In genomic region chr6:33082702-33083101, GRCh38 we compare ENCODE assay signal across 8 cellular contexts. TPM values are rescaled to one million over a fixed set of nuclear protein-coding genes. Genes with fewer than 3 reads are reported as not detected.
DNase-seq lines count a peak whose midpoint lies in the region; ATAC-seq and TF ChIP-seq lines count a peak whose summit lies in the region.

No MANE protein-coding gene starts in this region.

- ATAC-seq in gastrocnemius medialis (peak in 1 of 2 donors; percentile 66), HG03521 (IDR thresholded peaks at IDR 0.05; ENCODE audit: unreplicated experiment) (no peak)

- no peak overlapping the region for H3K9ac ChIP-seq in SK-N-SH

- POLR2A ChIA-PET in AG04449 (lab: Yijun Ruan, JAX): no interaction called here
- POLR2A ChIA-PET in SK-N-SH (lab: Yijun Ruan, JAX): no interaction called here

- 0% methylated on average over 2 of the region's 2 CpGs for WGBS in SK-N-SH (ENCODE audit: low lambda C conversion rate)

- TF ChIP-seq RAD21 in SK-N-SH (IDR thresholded peaks at IDR 0.05; ENCODE audit: low read length): peak; percentile 14; the same call in 1 of the 2 replicates

- H3K27me3 ChIP-seq in SK-N-SH (ENCODE audit: insufficient read depth) (peaks cover 85% of the 10 kb centered on the region), gastrocnemius medialis (peaks cover 2 to 14% (median 6%) of the 10 kb centered on the region in 3 donors)

- no peaks in the 10 kb centered on the region for H3K9me2 ChIP-seq in SK-N-SH

- intact Hi-C loops in gastrocnemius medialis (cut with DNase I; ENCODE audit: low total_unique reads): no loop called here

- no peak overlapping the region for H3K4me3 ChIP-seq in AG04449 (ENCODE audit: low read depth, low read length)
- no peak overlapping the region for H3K4me3 ChIP-seq in SK-N-SH (ENCODE audit: low read depth in 2 of 2, low read length in 1 of 2)
- no peak overlapping the region for H3K4me3 ChIP-seq in gastrocnemius medialis

- no peak overlapping the region for H3K4me2 ChIP-seq in SK-N-SH

- no peaks in the 10 kb centered on the region for H3K79me2 ChIP-seq in SK-N-SH (ENCODE audit: insufficient read depth)

- no peak for TF ChIP-seq EP300 in SK-N-SH (IDR thresholded peaks at IDR 0.05; ENCODE audit: borderline replicate concordance in 1 of 2, low read depth in 1 of 2, low read length in 1 of 2)

- TF ChIP-seq CTCF in AG04449 (IDR thresholded peaks at IDR 0.05; ENCODE audit: insufficient read depth, low read length, missing control alignments): peak; percentile 58
- peak; percentile 54 for TF ChIP-seq CTCF in GM13977 (IDR thresholded peaks at IDR 0.05; ENCODE audit: extremely low read depth, insufficient read depth, missing control alignments)
- TF ChIP-seq CTCF in SK-N-SH (IDR thresholded peaks at IDR 0.05): peak; percentile 37
- peak in 4 of 5 experiments; percentile 18 to 72 (median 54) for TF ChIP-seq CTCF in gastrocnemius medialis (IDR thresholded peaks at IDR 0.05 in 4 of 5, conservative IDR thresholded peaks at IDR 0.05 in 1 of 5)

- H3K27ac ChIP-seq in SK-N-SH (ENCODE audit: low read depth in 2 of 2, low read length in 1 of 2): no peak overlapping the region
- H3K27ac ChIP-seq in gastrocnemius medialis: no peak overlapping the region

- no peaks in the 10 kb centered on the region for H3F3A ChIP-seq in SK-N-SH (replicated peaks; ENCODE audit: insufficient read depth)

- no peak for TF ChIP-seq POLR2A in gastrocnemius medialis (IDR thresholded peaks at IDR 0.05)

- no peaks in the 10 kb centered on the region for H4K20me1 ChIP-seq in SK-N-SH (ENCODE audit: insufficient read depth)

- H3K4me1 ChIP-seq in SK-N-SH (ENCODE audit: control insufficient read depth in 1 of 2, insufficient read depth in 2 of 2, low read depth in 1 of 2, low read length in 1 of 2) (no peaks in the 10 kb centered on the region; a peak in 1 of 4 replicates), gastrocnemius medialis (peaks cover 0 to 5% of the 10 kb centered on the region in 2 donors)

- DNase-seq in AG04449 (ENCODE audit: low read depth, low spot score) (no peak), GM13977 (ENCODE audit: low spot score) (peak; percentile 55), SK-N-SH (peak; percentile 27), fibroblast of gingiva (ENCODE audit: low read depth) (peak; percentile 30), gastrocnemius medialis (no peak), T-helper 9 cell (no peak), DMS79 treated with DMSO at 0.1 percent for 48 hours (lab: John Stamatoyannopoulos, UW) (no peak)

- CTCF ChIA-PET in AG04449 (lab: Yijun Ruan, JAX) (interaction anchor here (0.6 to 7.5 kb wide), 16 partner anchors 8 to 149 kb away, joined by 3 to 61 read pairs (median 3); partner anchors contain the start of gene HLA-DPA1), SK-N-SH (lab: Yijun Ruan, JAX) (interaction anchor here (0.8 to 1.8 kb wide), 3 partner anchors 67 to 214 kb away, joined by 3 to 4 read pairs (median 3); no protein-coding TSS in a partner anchor)

- no peak overlapping the region for H2AFZ ChIP-seq in SK-N-SH (ENCODE audit: low read depth)

- H3K9me3 ChIP-seq in SK-N-SH (no peaks in the 10 kb centered on the region), gastrocnemius medialis (no peaks in the 10 kb centered on the region)

- in situ Hi-C loops in GM13977 (cut with MboI; ENCODE audit: low pct_unique_long_range_greater_than_20kb, low sequenced_read_pairs, unreplicated experiment) (no loop called here), gastrocnemius medialis (cut with MboI; ENCODE audit: low sequenced_read_pairs in 4 of 4) (loop anchor here in 2 of 4 donors (5.0 to 10.0 kb wide), 2 partner anchors 65 to 68 kb away; no protein-coding TSS in a partner anchor)

- no peaks in the 10 kb centered on the region for H3K36me3 ChIP-seq in SK-N-SH (replicated peaks in 1 of 2; ENCODE audit: control insufficient read depth in 1 of 2, insufficient read depth in 2 of 2, low read length in 1 of 2)
- no peaks in the 10 kb centered on the region for H3K36me3 ChIP-seq in gastrocnemius medialis

TF ChIP-seq in SK-N-SH, 30 proteins besides CTCF, POLR2A, EP300 and RAD21:
- TF ChIP-seq RFX5 (IDR thresholded peaks at IDR 0.05; ENCODE audit: low read length) (no peak), SMC3 (IDR thresholded peaks at IDR 0.05; ENCODE audit: low read depth, low read length) (no peak), REST (IDR thresholded peaks at IDR 0.05; ENCODE audit: low read depth, low read length) (no peak), RXRA (IDR thresholded peaks at IDR 0.05; ENCODE audit: borderline replicate concordance, low read depth) (no peak), YY1 (IDR thresholded peaks at IDR 0.05; ENCODE audit: low read depth) (no peak), FOSL2 (IDR thresholded peaks at IDR 0.05; ENCODE audit: borderline replicate concordance, low read depth) (no peak), SIN3A (IDR thresholded peaks at IDR 0.05; ENCODE audit: borderline replicate concordance, low read depth, low read length) (no peak), NFIC (IDR thresholded peaks at IDR 0.05; ENCODE audit: borderline replicate concordance) (no peak), ELF1 (IDR thresholded peaks at IDR 0.05) (no peak), CHD2 (IDR thresholded peaks at IDR 0.05; ENCODE audit: low read length, partially characterized antibody) (no peak), RCOR1 (IDR thresholded peaks at IDR 0.05; ENCODE audit: low read length) (no peak), TEAD4 (IDR thresholded peaks at IDR 0.05; ENCODE audit: borderline replicate concordance, insufficient read depth) (no peak), TCF12 (IDR thresholded peaks at IDR 0.05) (no peak), FOXJ3 (CRISPR knock-in tag; IDR thresholded peaks at IDR 0.05) (no peak), FOXM1 (IDR thresholded peaks at IDR 0.05; ENCODE audit: low read depth) (no peak), JUND (IDR thresholded peaks at IDR 0.05) (no peak)
TF ChIP-seq in SK-N-SH: peak in this region for 0.

RNA-seq across cellular contexts. Expression of gene HLA-DPB1, which starts 6.9 kb away (rescaled TPM):
- 1.0 and 2.0 TPM in 2 replicates for polyA plus RNA-seq in SK-N-SH (2012; rRNA removed)
- polyA plus RNA-seq in SK-N-SH (2012; cell fraction: cytosol; rRNA removed): 0.67 and 1.3 TPM in 2 replicates
- 0.45 and 1.1 TPM in 2 replicates for polyA plus RNA-seq in SK-N-SH (2012; cell fraction: nucleus; rRNA removed)
- total RNA-seq in gastrocnemius medialis: 10 to 100 TPM; 16.7 to 52.1 (median 23.5) TPM

RNA-seq across cellular contexts. Expression of gene HLA-DPA1, which starts 9.3 kb away (rescaled TPM):
- polyA plus RNA-seq in SK-N-SH (2012; rRNA removed): 1.6 and 1.9 TPM in 2 replicates
- 1.1 and 1.2 TPM in 2 replicates for polyA plus RNA-seq in SK-N-SH (2012; cell fraction: cytosol; rRNA removed)
- 0.36 and 1.1 TPM in 2 replicates for polyA plus RNA-seq in SK-N-SH (2012; cell fraction: nucleus; rRNA removed)
- 10 to 100 TPM in 3 of 4 donors, 1 to 10 TPM in 1; 6.8 to 51.8 (median 23.4) TPM for total RNA-seq in gastrocnemius medialis

Comparison
In these comparisons a context has a peak if more than half of its experiments do, and no peak if none do; other contexts are left out.
1. DNase-seq: peak in GM13977 (single experiment), SK-N-SH (single experiment) and fibroblast of gingiva (single experiment); none in AG04449 (single experiment), gastrocnemius medialis (0 of 2), T-helper 9 cell (single experiment) and DMS79 treated with DMSO at 0.1 percent for 48 hours (single experiment).
2. Peak in every context shown above with its lines, with median percentiles within 50 percentile points of each other: CTCF ChIP-seq.